ENCODE assay signal across 1 cellular context in genomic region chr22:39256186-39256552, GRCh38.
TF ChIP-seq lines count a peak whose summit lies in the region.

No MANE protein-coding gene starts in this region.

TF ChIP-seq in A549, 52 proteins besides CTCF, POLR2A, EP300 and RAD21 (continued from another document):
- TF ChIP-seq TP53 (CRISPR knock-in tag; IDR thresholded peaks at IDR 0.05) (no peak), CHD4 (IDR thresholded peaks at IDR 0.05; ENCODE audit: borderline replicate concordance) (no peak), SREBF2 (IDR thresholded peaks at IDR 0.05) (no peak), EHF (CRISPR knock-in tag; IDR thresholded peaks at IDR 0.05) (no peak), PHF8 (IDR thresholded peaks at IDR 0.05; ENCODE audit: borderline replicate concordance, low read depth) (no peak), RNF2 (IDR thresholded peaks at IDR 0.05; ENCODE audit: borderline replicate concordance, low read depth) (no peak), HMGXB4 (CRISPR knock-in tag; IDR thresholded peaks at IDR 0.05; ENCODE audit: borderline replicate concordance) (no peak)
- TF ChIP-seq, protein P1, sequence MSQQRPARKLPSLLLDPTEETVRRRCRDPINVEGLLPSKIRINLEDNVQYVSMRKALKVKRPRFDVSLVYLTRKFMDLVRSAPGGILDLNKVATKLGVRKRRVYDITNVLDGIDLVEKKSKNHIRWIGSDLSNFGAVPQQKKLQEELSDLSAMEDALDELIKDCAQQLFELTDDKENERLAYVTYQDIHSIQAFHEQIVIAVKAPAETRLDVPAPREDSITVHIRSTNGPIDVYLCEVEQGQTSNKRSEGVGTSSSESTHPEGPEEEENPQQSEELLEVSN (IDR thresholded peaks at IDR 0.05; ENCODE audit: borderline replicate concordance, low read depth), result no peak
